In the genomic region with DNA sequence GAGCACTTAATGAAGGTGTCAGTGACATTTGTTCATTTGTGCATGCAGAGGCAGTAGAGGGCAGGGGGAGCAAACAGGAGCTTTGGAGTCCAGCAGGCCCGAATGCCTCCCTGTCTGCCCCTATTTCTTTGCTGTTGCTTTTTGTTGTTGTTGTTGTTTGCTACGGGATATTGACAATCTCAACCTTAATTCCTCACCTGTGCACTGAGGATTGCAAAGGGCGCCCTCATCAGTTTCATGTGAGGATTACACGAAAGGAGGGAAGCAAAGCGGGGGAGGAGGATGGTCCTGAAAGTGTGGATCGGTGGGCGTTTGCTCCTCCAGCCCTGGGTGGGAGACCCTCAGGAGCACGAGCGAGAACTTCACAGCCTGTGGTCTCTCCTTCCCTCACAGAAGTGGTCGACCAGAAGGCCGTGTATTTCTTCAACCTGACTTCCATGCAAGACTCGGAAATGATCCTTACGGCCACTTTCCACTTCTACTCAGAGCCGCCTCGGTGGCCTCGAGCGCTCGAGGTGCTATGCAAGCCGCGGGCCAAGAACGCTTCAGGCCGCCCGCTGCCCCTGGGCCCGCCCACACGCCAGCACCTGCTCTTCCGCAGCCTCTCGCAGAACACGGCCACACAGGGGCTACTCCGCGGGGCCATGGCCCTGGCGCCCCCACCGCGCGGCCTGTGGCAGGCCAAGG, we compare ENCODE assay signal across 14 cellular contexts. TPM values are rescaled to one million over a fixed set of nuclear protein-coding genes. Genes with fewer than 3 reads are reported as not detected.
DNase-seq lines count a peak whose midpoint lies in the region; FAIRE-seq and TF ChIP-seq lines count a peak whose summit lies in the region.
"Had no signal": no experiment of that assay in that cellular context is flagged by ENCODE, and none has a peak within 500 bp of the region (broad histone marks: within the 10 kb centered on the region; RNA-seq: fewer than 3 reads in every experiment).

No MANE protein-coding gene starts in this region.

- no TSS peak for BruUV-seq in OCI-LY7 (replicated peaks; lab: Mats Ljungman, UMichigan)

- H3K27ac ChIP-seq in OCI-LY7 (ENCODE audit: low read depth, low read length, poor library complexity, severe bottlenecking), result no peak overlapping the region

- CTCF ChIA-PET in OCI-LY7 (lab: Charles Lee; ENCODE audit: unreplicated experiment), result interaction anchor here (0.5 kb wide), 1 partner anchor 217 kb away, joined by 3 read pairs; no protein-coding TSS in a partner anchor

- no peaks in the 10 kb centered on the region for H4K20me1 ChIP-seq in OCI-LY7 (ENCODE audit: insufficient read depth, low read length)

- TF ChIP-seq CTCF in OCI-LY7 (conservative IDR thresholded peaks at IDR 0.05; ENCODE audit: low read length), result peak; percentile 61
- TF ChIP-seq CTCF in fibroblast of pulmonary artery (IDR thresholded peaks at IDR 0.05; ENCODE audit: low read length, missing control alignments), result peak; percentile 34
- no peak for TF ChIP-seq CTCF in lower leg skin (IDR thresholded peaks at IDR 0.05)

- no peak overlapping the region for H2AFZ ChIP-seq in OCI-LY7 (ENCODE audit: low read length)

- no peaks in the 10 kb centered on the region for H3K79me2 ChIP-seq in OCI-LY7 (ENCODE audit: insufficient read depth, low read depth, low read length)

- no peak overlapping the region for H3K4me2 ChIP-seq in OCI-LY7 (ENCODE audit: low read length)

- POLR2A ChIA-PET in OCI-LY7 (lab: Charles Lee), result no interaction called here

- TF ChIP-seq POLR2A in GM12892 (IDR thresholded peaks at IDR 0.05; ENCODE audit: low read depth, low read length) (no peak), lower leg skin (IDR thresholded peaks at IDR 0.05) (no peak)

- DNase-seq in stimulated activated CD4-positive, alpha-beta T cell treated with anti-CD3 and anti-CD28 coated beads, Interleukin-2, amount 100 ng/mL, for 24 hours, result peak; percentile 26 to 28
- DNase-seq in stimulated activated CD4-positive, alpha-beta T cell treated with anti-CD3 and anti-CD28 coated beads, Interleukin-2, amount 100 ng/mL, for 48 hours, result no peak
- DNase-seq in OCI-LY7 (ENCODE audit: low spot score), result no peak
- DNase-seq in fibroblast of pulmonary artery (ENCODE audit: low read depth), result no peak
- DNase-seq in NCI-H748 treated with DMSO at 0.1 percent for 48 hours (lab: John Stamatoyannopoulos, UW), result no peak
- no peak for DNase-seq in GM12892 (ENCODE audit: insufficient read length)
- DNase-seq in lower leg skin (ENCODE audit: low spot score in 2 of 2), result no peak
- no peak for DNase-seq in NOMO-1 (lab: John Stamatoyannopoulos, UW; ENCODE audit: unreplicated experiment in 2 of 2)
- DNase-seq: activated T-cell treated with anti-CD3 and anti-CD28 coated beads, Interleukin-2, amount 50 U/mL, for 4 hours; EL; midbrain; NCI-H1436 treated with DMSO at 0.1 percent for 48 hours; substantia nigra; SW 1271 had no signal

- H3K36me3 ChIP-seq in OCI-LY7 (ENCODE audit: insufficient read depth, low read length), result no peaks in the 10 kb centered on the region

- no peaks in the 10 kb centered on the region for H3K4me1 ChIP-seq in OCI-LY7 (ENCODE audit: insufficient read depth, low read length, poor library complexity, severe bottlenecking)

- no peak for FAIRE-seq in GM12892 (lab: Jason Lieb, UNC)

- intact Hi-C loops in OCI-LY7 (cut with micrococcal nuclease; ENCODE audit: unreplicated experiment) (loop anchor here (10.0 kb wide), 1 partner anchor 65 kb away; no protein-coding TSS in a partner anchor), lower leg skin (cut with DNase I; ENCODE audit: low total_unique reads) (loop anchor here (10.0 kb wide), 1 partner anchor 265 kb away; no protein-coding TSS in a partner anchor)

- WGBS in lower leg skin, 2 donors, result 80 to 89% methylated on average over 18 to 34 of the region's 34 CpGs

- H3K9me3 ChIP-seq in OCI-LY7 (ENCODE audit: low read length), result no peaks in the 10 kb centered on the region

- H3K4me3 ChIP-seq in OCI-LY7 (ENCODE audit: low read depth, low read length, poor library complexity, severe bottlenecking) (no peak overlapping the region), fibroblast of pulmonary artery (replicated peaks; ENCODE audit: low read depth, low read length) (no peak overlapping the region), lower leg skin (ENCODE audit: low read depth, poor library complexity, severe bottlenecking) (no peak overlapping the region)

- H3K9me2 ChIP-seq in OCI-LY7 (ENCODE audit: insufficient read depth, low read length), result no peaks in the 10 kb centered on the region

RNA-seq across cellular contexts. Expression of a gene that starts 9.5 kb away (rescaled TPM):
- total RNA-seq in OCI-LY7 (2014; rRNA removed; shearing (Covaris generic)), result not detected in 2 replicates
- total RNA-seq in OCI-LY7 (2022) (not detected in 2 replicates), lower leg skin (1 to 10 TPM in 2 of 4 donors, under 1 TPM in 2; 0.23 to 3.9 (median 1.0) TPM)
- polyA plus RNA-seq in GM12892 (2012; ENCODE audit: missing spikeins), result not detected

RNA-seq across cellular contexts. Expression of a gene that starts 12.7 kb away (rescaled TPM):
- not detected in 2 replicates for total RNA-seq in OCI-LY7 (2014; rRNA removed; shearing (Covaris generic))
- not detected in 2 replicates for total RNA-seq in OCI-LY7 (2022)
- not detected for polyA plus RNA-seq in GM12892 (2012; ENCODE audit: missing spikeins)
- total RNA-seq in lower leg skin, result not detected
- total RNA-seq: activated T-cell treated with anti-CD3 and anti-CD28 coated beads, Interleukin-2, amount 50 U/mL, for 4 hours had no signal

RNA-seq across cellular contexts. Expression of a gene that starts 38.6 kb away (rescaled TPM):
- total RNA-seq in OCI-LY7 (2014; rRNA removed; shearing (Covaris generic)), result not detected in 2 replicates
- total RNA-seq in OCI-LY7 (2022), result not detected in 2 replicates
- polyA plus RNA-seq in GM12892 (2012; ENCODE audit: missing spikeins), result not detected
- total RNA-seq in lower leg skin, result not detected
- total RNA-seq: activated T-cell treated with anti-CD3 and anti-CD28 coated beads, Interleukin-2, amount 50 U/mL, for 4 hours had no signal

Comparison
In these comparisons a context has a peak if more than half of its experiments do, and no peak if none do; other contexts are left out.
1. DNase-seq: peak in stimulated activated CD4-positive, alpha-beta T cell treated with anti-CD3 and anti-CD28 coated beads, Interleukin-2, amount 100 ng/mL, for 24 hours (2 of 2); none in stimulated activated CD4-positive, alpha-beta T cell treated with anti-CD3 and anti-CD28 coated beads, Interleukin-2, amount 100 ng/mL, for 48 hours (0 of 2), OCI-LY7 (single experiment), fibroblast of pulmonary artery (single experiment), NCI-H748 treated with DMSO at 0.1 percent for 48 hours (single experiment), GM12892 (single experiment), lower leg skin (0 of 2) and NOMO-1 (0 of 2).
2. CTCF ChIP-seq: peak in OCI-LY7 (single experiment) and fibroblast of pulmonary artery (single experiment); none in lower leg skin (0 of 3).